8 cellular contexts compared by ENCODE assay signal in genomic region chr2:219294356-219295351, GRCh38. TPM values are rescaled to one million over a fixed set of nuclear protein-coding genes. Genes with fewer than 3 reads are reported as not detected.
A peak's percentile ranks its signal among the peaks of the same experiment; 100 is the strongest.
DNase-seq lines count a peak whose midpoint lies in the region; ATAC-seq and TF ChIP-seq lines count a peak whose summit lies in the region.

No MANE protein-coding gene starts in this region.

- no peaks in the 10 kb centered on the region for H3K4me1 Mint-ChIP-seq in Caco-2 (ENCODE audit: low read depth, unreplicated experiment)
- H3K4me1 Mint-ChIP-seq in natural killer cell treated with Interleukin-12 subunit alpha and Interleukin-12 subunit beta and Interleukin-15 and Interleukin-18, amount 100 ng/mL, for 72 hours (ENCODE audit: low read depth in 2 of 2) = peaks cover 6 to 12% of the 10 kb centered on the region in 2 donors

- ATAC-seq in GM19463 (IDR thresholded peaks at IDR 0.05; ENCODE audit: unreplicated experiment) = peak; percentile 87
- ATAC-seq in natural killer cell treated with Interleukin-12 subunit alpha and Interleukin-12 subunit beta and Interleukin-15 and Interleukin-18, amount 100 ng/mL, for 72 hours = peak; percentile 94 to 95

- POLR2A ChIA-PET in Caco-2 (lab: Charles Lee) = interaction anchor here (0.6 to 1.2 kb wide), 7 partner anchors 16 to 400 kb away, joined by 3 to 10 read pairs (median 5); partner anchors contain the start of genes DNAJB2, DNPEP, SLC23A3 and ZFAND2B

- BruUV-seq in Caco-2 (replicated peaks; lab: Mats Ljungman, UMichigan) = no TSS peak

- no peaks in the 10 kb centered on the region for H3K9me3 ChIP-seq in Caco-2

- TF ChIP-seq CTCF in Caco-2 (IDR thresholded peaks at IDR 0.05; ENCODE audit: insufficient read depth in 1 of 2, low read depth in 1 of 2, low read length in 1 of 2, severe bottlenecking in 1 of 2, unreplicated experiment in 1 of 2) (peak; percentile 98 to 99), fibroblast of mammary gland (conservative IDR thresholded peaks at IDR 0.05; ENCODE audit: control insufficient read depth, insufficient read depth, low read depth, low read length) (peak; percentile 70)

- no peaks in the 10 kb centered on the region for H3K36me3 ChIP-seq in Caco-2 (ENCODE audit: control insufficient read depth, insufficient read depth, low read length)

- DNase-seq in Caco-2 (peak; percentile 91 to 95), HK-2 (ENCODE audit: unreplicated experiment) (peak; percentile 90), OCI-M1 (lab: John Stamatoyannopoulos, UW) (peak; percentile 92), fibroblast of mammary gland (ENCODE audit: low read depth) (peak; percentile 66)
- peak; percentile 92 to 94 for DNase-seq in activated T-cell treated with anti-CD3 and anti-CD28 coated beads, Interleukin-2, amount 50 U/mL, for 48 hours
- DNase-seq in natural killer cell treated with Interleukin-12 subunit alpha and Interleukin-12 subunit beta and Interleukin-15 and Interleukin-18, amount 100 ng/mL, for 72 hours (ENCODE audit: low spot score) = peak; percentile 90
- peak; percentile 83 for DNase-seq in stimulated activated naive CD4-positive, alpha-beta T cell treated with Interleukin-2 at 50 U/mL for 16 hours (lab: John Stamatoyannopoulos, UW)

- H3K36me3 Mint-ChIP-seq in Caco-2 (ENCODE audit: insufficient read depth, unreplicated experiment) = peaks cover 10% of the 10 kb centered on the region
- no peaks in the 10 kb centered on the region for H3K36me3 Mint-ChIP-seq in natural killer cell treated with Interleukin-12 subunit alpha and Interleukin-12 subunit beta and Interleukin-15 and Interleukin-18, amount 100 ng/mL, for 72 hours

- H3K4me3 Mint-ChIP-seq in Caco-2 (ENCODE audit: unreplicated experiment) = peak overlapping the region; percentile 71
- H3K4me3 Mint-ChIP-seq in natural killer cell treated with Interleukin-12 subunit alpha and Interleukin-12 subunit beta and Interleukin-15 and Interleukin-18, amount 100 ng/mL, for 72 hours = peak overlapping the region; percentile 81

- no peaks in the 10 kb centered on the region for H3K27me3 Mint-ChIP-seq in Caco-2 (ENCODE audit: insufficient read depth, unreplicated experiment)
- H3K27me3 Mint-ChIP-seq in natural killer cell treated with Interleukin-12 subunit alpha and Interleukin-12 subunit beta and Interleukin-15 and Interleukin-18, amount 100 ng/mL, for 72 hours = no peaks in the 10 kb centered on the region

- CTCF ChIA-PET in Caco-2 (lab: Charles Lee) = interaction anchor here (0.5 to 2.6 kb wide), 48 partner anchors 9 to 1378 kb away, joined by 3 to 92 read pairs (median 4); partner anchors contain the start of genes ABCB6, ANKZF1, ATG9A and CDK5R2

- no peaks in the 10 kb centered on the region for H3K9me3 Mint-ChIP-seq in Caco-2 (ENCODE audit: unreplicated experiment)
- H3K9me3 Mint-ChIP-seq in natural killer cell treated with Interleukin-12 subunit alpha and Interleukin-12 subunit beta and Interleukin-15 and Interleukin-18, amount 100 ng/mL, for 72 hours = no peaks in the 10 kb centered on the region

- peak overlapping the region; percentile 22 for H3K27ac Mint-ChIP-seq in Caco-2 (ENCODE audit: unreplicated experiment)
- peak overlapping the region; percentile 23 to 51 for H3K27ac Mint-ChIP-seq in natural killer cell treated with Interleukin-12 subunit alpha and Interleukin-12 subunit beta and Interleukin-15 and Interleukin-18, amount 100 ng/mL, for 72 hours

- intact Hi-C loops in Caco-2 (cut with micrococcal nuclease; ENCODE audit: unreplicated experiment) = loop anchor here (1.0 to 5.0 kb wide), 4 partner anchors 17 to 237 kb away; no protein-coding TSS in a partner anchor

- H3K4me1 ChIP-seq in Caco-2 = peaks cover 4% of the 10 kb centered on the region; the same call in 1 of the 2 replicates

- no peaks in the 10 kb centered on the region; the same call in 1 of the 2 replicates for H3K27me3 ChIP-seq in Caco-2 (replicated peaks; ENCODE audit: control insufficient read depth, insufficient read depth, low read length)

- H3K4me3 ChIP-seq in Caco-2 (ENCODE audit: low read depth, low read length) (peak overlapping the region; percentile 57), fibroblast of mammary gland (ENCODE audit: control insufficient read depth, low read depth, low read length) (peak overlapping the region; percentile 49)

RNA-seq across cellular contexts. Expression of gene PTPRN, which starts 14.5 kb away (rescaled TPM):
- not detected in 2 replicates for total RNA-seq in Caco-2 (2022)
- not detected for total RNA-seq in natural killer cell treated with Interleukin-12 subunit alpha and Interleukin-12 subunit beta and Interleukin-15 and Interleukin-18, amount 100 ng/mL, for 72 hours

RNA-seq across cellular contexts. Expression of gene DNAJB2, which starts 15.5 kb away (rescaled TPM):
- total RNA-seq in Caco-2 (2022) = 60.6 and 61.2 TPM in 2 replicates
- total RNA-seq in natural killer cell treated with Interleukin-12 subunit alpha and Interleukin-12 subunit beta and Interleukin-15 and Interleukin-18, amount 100 ng/mL, for 72 hours = 10 to 100 TPM; 43.4 to 47.9 TPM

RNA-seq across cellular contexts. Expression of gene RESP18, which starts 37.9 kb away (rescaled TPM):
- not detected in 2 replicates for total RNA-seq in Caco-2 (2022)
- total RNA-seq in natural killer cell treated with Interleukin-12 subunit alpha and Interleukin-12 subunit beta and Interleukin-15 and Interleukin-18, amount 100 ng/mL, for 72 hours = not detected

RNA-seq across cellular contexts. Expression of gene TUBA4A, which starts 40.9 kb away (rescaled TPM):
- 14.9 and 15.6 TPM in 2 replicates for total RNA-seq in Caco-2 (2022)
- 100 to 1,000 TPM; 159 to 161 TPM for total RNA-seq in natural killer cell treated with Interleukin-12 subunit alpha and Interleukin-12 subunit beta and Interleukin-15 and Interleukin-18, amount 100 ng/mL, for 72 hours

RNA-seq across cellular contexts. Expression of gene TUBA4B, which starts 41.6 kb away (rescaled TPM):
- not detected in 2 replicates for total RNA-seq in Caco-2 (2022)
- not detected for total RNA-seq in natural killer cell treated with Interleukin-12 subunit alpha and Interleukin-12 subunit beta and Interleukin-15 and Interleukin-18, amount 100 ng/mL, for 72 hours

Comparison
In these comparisons a context has a peak if more than half of its experiments do, and no peak if none do; other contexts are left out.
1. Peak in every context shown above with its lines: DNase-seq, ATAC-seq and H3K4me3 ChIP-seq.